ENCODE assay signal across 9 cellular contexts in genomic region chr10:26737730-26738129, GRCh38. TPM values are rescaled to one million over a fixed set of nuclear protein-coding genes. Genes with fewer than 3 reads are reported as not detected.
DNase-seq lines count a peak whose midpoint lies in the region; ATAC-seq and TF ChIP-seq lines count a peak whose summit lies in the region.
"Had no signal": no experiment of that assay in that cellular context is flagged by ENCODE, and none has a peak within 500 bp of the region (broad histone marks: within the 10 kb centered on the region; RNA-seq: fewer than 3 reads in every experiment).

No MANE protein-coding gene starts in this region.

- peak overlapping the region; percentile 26 to 50 for H3K27ac ChIP-seq in breast epithelium
- H3K27ac ChIP-seq in OCI-LY7 (ENCODE audit: low read depth, low read length, poor library complexity, severe bottlenecking), result peak overlapping the region; percentile 71
- no peak overlapping the region for H3K27ac ChIP-seq in RWPE1

- no peaks in the 10 kb centered on the region for H3K9me3 ChIP-seq in breast epithelium
- no peaks in the 10 kb centered on the region for H3K9me3 ChIP-seq in OCI-LY7 (ENCODE audit: low read length)

- H3K36me3 Mint-ChIP-seq in MCF 10A (ENCODE audit: insufficient read depth, unreplicated experiment), result peaks cover 96% of the 10 kb centered on the region

- TF ChIP-seq POLR2A in breast epithelium (IDR thresholded peaks at IDR 0.05), result no peak

- peak; percentile 75 for ATAC-seq in HG02763 (IDR thresholded peaks at IDR 0.05; ENCODE audit: unreplicated experiment)

- H3K79me2 ChIP-seq in OCI-LY7 (ENCODE audit: insufficient read depth, low read depth, low read length), result no peaks in the 10 kb centered on the region

- no peaks in the 10 kb centered on the region for H4K20me1 ChIP-seq in OCI-LY7 (ENCODE audit: insufficient read depth, low read length)

- BruUV-seq in MCF 10A (replicated peaks; lab: Mats Ljungman, UMichigan) (no TSS peak), OCI-LY7 (replicated peaks; lab: Mats Ljungman, UMichigan) (no TSS peak)

- no peaks in the 10 kb centered on the region for H3K9me2 ChIP-seq in OCI-LY7 (ENCODE audit: insufficient read depth, low read length)

- H2AFZ ChIP-seq in OCI-LY7 (ENCODE audit: low read length), result no peak overlapping the region; the same call in 1 of the 2 replicates

- no peaks in the 10 kb centered on the region for H3K36me3 ChIP-seq in breast epithelium
- peaks cover 98% of the 10 kb centered on the region for H3K36me3 ChIP-seq in OCI-LY7 (ENCODE audit: insufficient read depth, low read length)

- no peak overlapping the region for H3K4me3 Mint-ChIP-seq in MCF 10A (ENCODE audit: unreplicated experiment)

- H3K27ac Mint-ChIP-seq in MCF 10A (ENCODE audit: low read depth, unreplicated experiment), result no peak overlapping the region

- H3K27me3 ChIP-seq in breast epithelium, result no peaks in the 10 kb centered on the region

- H3K9me3 Mint-ChIP-seq in MCF 10A (ENCODE audit: unreplicated experiment), result no peaks in the 10 kb centered on the region

- H3K4me3 ChIP-seq in breast epithelium (no peak overlapping the region), OCI-LY7 (ENCODE audit: low read depth, low read length, poor library complexity, severe bottlenecking) (no peak overlapping the region)

- no peaks in the 10 kb centered on the region for H3K4me1 ChIP-seq in breast epithelium
- H3K4me1 ChIP-seq in OCI-LY7 (ENCODE audit: insufficient read depth, low read length, poor library complexity, severe bottlenecking), result peaks cover 30% of the 10 kb centered on the region

- H3K4me1 Mint-ChIP-seq in MCF 10A (ENCODE audit: insufficient read depth, unreplicated experiment), result no peaks in the 10 kb centered on the region

- POLR2A ChIA-PET in MCF 10A (lab: Yijun Ruan, JAX), result no interaction called here
- POLR2A ChIA-PET in OCI-LY7 (lab: Charles Lee), result interaction anchor here (1.2 kb wide), 1 partner anchor 144 kb away, joined by 3 read pairs; no protein-coding TSS in a partner anchor
- POLR2A ChIA-PET in RWPE1 (lab: Yijun Ruan, JAX; ENCODE audit: low non-redundant PET), result no interaction called here

- intact Hi-C loops in breast epithelium (cut with DNase I; ENCODE audit: low total_unique reads) (no loop called here), MCF 10A (cut with micrococcal nuclease) (no loop called here), OCI-LY7 (cut with micrococcal nuclease; ENCODE audit: unreplicated experiment) (loop anchor here (5.0 kb wide), 1 partner anchor 60 kb away; no protein-coding TSS in a partner anchor)

- H3K27me3 Mint-ChIP-seq in MCF 10A (ENCODE audit: insufficient read depth, unreplicated experiment), result no peaks in the 10 kb centered on the region

- CTCF ChIA-PET in MCF 10A (lab: Yijun Ruan, JAX), result no interaction called here
- CTCF ChIA-PET in OCI-LY7 (lab: Charles Lee; ENCODE audit: unreplicated experiment), result no interaction called here
- CTCF ChIA-PET in RWPE1 (lab: Yijun Ruan, JAX), result no interaction called here

- TF ChIP-seq CTCF in breast epithelium (IDR thresholded peaks at IDR 0.05) (no peak), MCF 10A (IDR thresholded peaks at IDR 0.05; ENCODE audit: unreplicated experiment) (no peak), OCI-LY7 (conservative IDR thresholded peaks at IDR 0.05; ENCODE audit: low read length) (no peak), RWPE1 (conservative IDR thresholded peaks at IDR 0.05; ENCODE audit: low read depth) (no peak)

- H3K4me2 ChIP-seq in OCI-LY7 (ENCODE audit: low read length), result peak overlapping the region; percentile 45; the same call in 1 of the 2 replicates

- DNase-seq in breast epithelium (ENCODE audit: low spot score in 2 of 2) (no peak), MCF 10A (ENCODE audit: unreplicated experiment) (no peak), OCI-LY7 (ENCODE audit: low spot score) (peak; percentile 64), foreskin melanocyte (peak; percentile 97), RWPE1 (ENCODE audit: low spot score) (no peak), NCI-H748 treated with DMSO at 0.1 percent for 48 hours (lab: John Stamatoyannopoulos, UW) (no peak), NCI-H226 (no peak)
- DNase-seq: DND-41 had no signal

RNA-seq across cellular contexts. Expression of gene PDSS1, which starts 40.2 kb away (rescaled TPM):
- total RNA-seq in breast epithelium, result 1 to 10 TPM; 2.7 to 8.2 (median 7.8) TPM
- 9.1 and 14.3 TPM in 2 replicates for total RNA-seq in MCF 10A (2022)
- total RNA-seq in OCI-LY7 (2014; rRNA removed; shearing (Covaris generic)), result 16.9 and 23.0 TPM in 2 replicates
- total RNA-seq in OCI-LY7 (2022), result 18.4 and 20.4 TPM in 2 replicates

Comparison
In these comparisons a context has a peak if more than half of its experiments do, and no peak if none do; other contexts are left out.
1. DNase-seq: peak in OCI-LY7 (single experiment) and foreskin melanocyte (single experiment); none in breast epithelium (0 of 2), MCF 10A (single experiment), RWPE1 (single experiment), NCI-H748 treated with DMSO at 0.1 percent for 48 hours (single experiment) and NCI-H226 (single experiment).